In the genomic region with DNA sequence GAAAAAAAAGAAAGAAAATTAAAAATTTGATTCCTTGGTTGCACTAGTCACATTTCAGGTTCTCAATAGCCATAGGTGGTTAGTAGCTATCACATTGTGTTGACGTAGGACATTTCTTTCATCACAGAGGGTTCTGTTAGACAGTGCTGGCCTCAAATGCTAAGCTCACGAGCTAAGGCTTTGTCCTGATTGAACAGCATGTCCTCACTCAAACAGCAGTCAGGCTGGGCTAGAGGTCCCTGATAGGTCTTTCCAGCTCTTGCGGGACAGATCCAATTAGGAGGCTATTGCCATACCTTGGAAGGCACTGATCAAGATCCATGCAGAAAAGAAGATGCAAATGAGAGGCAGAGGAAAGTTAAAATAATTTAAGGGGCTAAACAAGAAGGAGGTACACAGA, we compare ENCODE assay signal across 27 cellular contexts.
DNase-seq lines count a peak whose midpoint lies in the region; ATAC-seq and TF ChIP-seq lines count a peak whose summit lies in the region.
"Had no signal": no experiment of that assay in that cellular context is flagged by ENCODE, and none has a peak within 500 bp of the region (broad histone marks: within the 10 kb centered on the region; RNA-seq: fewer than 3 reads in every experiment).

No MANE protein-coding gene starts in this region.

- H3K9ac ChIP-seq in muscle layer of colon (ENCODE audit: low read length) = no peak overlapping the region
- H3K9ac ChIP-seq: SK-N-SH had no signal

- H3K4me3 Mint-ChIP-seq in naive thymus-derived CD8-positive, alpha-beta T cell = no peak overlapping the region
- H3K4me3 Mint-ChIP-seq: B cell; CD8-positive, alpha-beta T cell had no signal

- H3K27ac Mint-ChIP-seq in naive thymus-derived CD8-positive, alpha-beta T cell = no peak overlapping the region
- H3K27ac Mint-ChIP-seq: B cell; CD8-positive, alpha-beta T cell had no signal

- peaks cover 3 to 34% (median 13%) of the 10 kb centered on the region in 5 donors for H3K27me3 Mint-ChIP-seq in naive thymus-derived CD8-positive, alpha-beta T cell

- intact Hi-C loops in Right ventricle myocardium superior (cut with DNase I) (no loop called here), right cardiac atrium (cut with DNase I) (no loop called here), thyroid gland (cut with DNase I) (no loop called here)

- no peaks in the 10 kb centered on the region for H3K36me3 Mint-ChIP-seq in naive thymus-derived CD8-positive, alpha-beta T cell
- H3K36me3 Mint-ChIP-seq: CD8-positive, alpha-beta T cell had no signal

- H3K36me3 ChIP-seq in muscle layer of colon (ENCODE audit: insufficient read depth, low read length) (peaks cover 65% of the 10 kb centered on the region), thoracic aorta (peaks cover 29% of the 10 kb centered on the region), thyroid gland (no peaks in the 10 kb centered on the region)

- H3K27ac ChIP-seq in right cardiac atrium (ENCODE audit: low read length) (no peak overlapping the region), muscle layer of colon (ENCODE audit: low read depth, low read length) (peak overlapping the region; percentile 61), thoracic aorta (peak overlapping the region; percentile 84 to 94), thyroid gland (no peak overlapping the region)
- H3K27ac ChIP-seq: 22Rv1, RWPE1 had no signal

- DNase-seq in Right ventricle myocardium superior (no peak), right cardiac atrium (no peak), thoracic aorta (ENCODE audit: low spot score) (no peak), SHP77 treated with DMSO at 0.1 percent for 48 hours (lab: John Stamatoyannopoulos, UW) (no peak), thyroid gland (no peak)
- DNase-seq in naive thymus-derived CD8-positive, alpha-beta T cell = no peak
- DNase-seq: Caco-2; CD8-positive, alpha-beta T cell; DMS 273 treated with DMSO at 0.1 percent for 48 hours; DMS79; EL; GDM1; Karpas-422; NCI-H1092; NCI-H1417 treated with DMSO at 0.1 percent for 48 hours; NCI-H1694 treated with DMSO at 0.1 percent for 48 hours; NCI-H2081 treated with DMSO at 0.1 percent for 48 hours; NCI-H446; NCI-H526; SK-N-SH had no signal

- peaks cover 3 to 18% (median 5%) of the 10 kb centered on the region in 4 donors for H3K4me1 Mint-ChIP-seq in naive thymus-derived CD8-positive, alpha-beta T cell

- TF ChIP-seq POLR2A in thyroid gland (IDR thresholded peaks at IDR 0.05) = no peak

- H3K9me3 ChIP-seq in right cardiac atrium (ENCODE audit: control insufficient read depth, low read length) = no peaks in the 10 kb centered on the region
- no peaks in the 10 kb centered on the region for H3K9me3 ChIP-seq in muscle layer of colon (ENCODE audit: low read length)
- H3K9me3 ChIP-seq in thoracic aorta = no peaks in the 10 kb centered on the region
- no peaks in the 10 kb centered on the region for H3K9me3 ChIP-seq in thyroid gland
- H3K9me3 ChIP-seq: Caco-2, SK-N-SH had no signal

- 88% methylated on average over 3 of the region's 3 CpGs for WGBS in right cardiac atrium
- WGBS in thyroid gland, 2 donors = 93 to 98% methylated on average over 3 of the region's 3 CpGs

- no peaks in the 10 kb centered on the region for H3K27me3 ChIP-seq in right cardiac atrium (ENCODE audit: control insufficient read depth, insufficient read depth)
- no peaks in the 10 kb centered on the region for H3K27me3 ChIP-seq in muscle layer of colon (ENCODE audit: control insufficient read depth in 1 of 2, insufficient read depth in 2 of 2, low read length in 2 of 2)
- H3K27me3 ChIP-seq in thoracic aorta (replicated peaks; ENCODE audit: insufficient read depth) = no peaks in the 10 kb centered on the region
- no peaks in the 10 kb centered on the region for H3K27me3 ChIP-seq in thyroid gland

- ATAC-seq in Right ventricle myocardium superior (ENCODE audit: poor library complexity) = peak; percentile 30
- no peak for ATAC-seq in right cardiac atrium
- ATAC-seq in thoracic aorta (ENCODE audit: insufficient number of reproducible peaks, low FRiP score, low read depth) = no peak
- ATAC-seq in naive thymus-derived CD8-positive, alpha-beta T cell = no peak
- ATAC-seq: CD8-positive, alpha-beta T cell; GM12878; HCT116; Panc1 had no signal

- peaks cover 0 to 2% (median 0%) of the 10 kb centered on the region in 9 donors for H3K9me3 Mint-ChIP-seq in naive thymus-derived CD8-positive, alpha-beta T cell
- H3K9me3 Mint-ChIP-seq: CD8-positive, alpha-beta T cell had no signal

- H3K4me3 ChIP-seq in right cardiac atrium (ENCODE audit: low read length) = no peak overlapping the region
- no peak overlapping the region for H3K4me3 ChIP-seq in muscle layer of colon (ENCODE audit: low read depth in 1 of 2, low read length in 2 of 2)
- H3K4me3 ChIP-seq in thoracic aorta = no peak overlapping the region
- no peak overlapping the region for H3K4me3 ChIP-seq in thyroid gland (replicated peaks in 1 of 3)
- H3K4me3 ChIP-seq: GM12878 had no signal

- TF ChIP-seq CTCF in thoracic aorta (IDR thresholded peaks at IDR 0.05) = no peak
- no peak for TF ChIP-seq CTCF in thyroid gland (IDR thresholded peaks at IDR 0.05)

- H3K4me1 ChIP-seq in right cardiac atrium (ENCODE audit: control insufficient read depth, insufficient read depth, low read length) (no peaks in the 10 kb centered on the region), muscle layer of colon (ENCODE audit: insufficient read depth, low read length) (peaks cover 77% of the 10 kb centered on the region), thoracic aorta (ENCODE audit: control insufficient read depth in 1 of 2, low read depth in 2 of 2) (peaks cover 26 to 98% of the 10 kb centered on the region in 2 donors), thyroid gland (peaks cover 0 to 7% of the 10 kb centered on the region in 2 donors)
- H3K4me1 ChIP-seq: Caco-2 had no signal

- POLR2A ChIA-PET in naive thymus-derived CD8-positive, alpha-beta T cell (lab: Charles Lee) = no interaction called here

Comparison
In these comparisons a context has a peak if more than half of its experiments do, and no peak if none do; other contexts are left out.
1. H3K27ac ChIP-seq: peak in muscle layer of colon (single experiment) and thoracic aorta (2 of 2); none in right cardiac atrium (single experiment) and thyroid gland (0 of 3).